ENCODE assay signal across 18 cellular contexts in genomic region chr19:36330226-36330625, GRCh38. TPM values are rescaled to one million over a fixed set of nuclear protein-coding genes. Genes with fewer than 3 reads are reported as not detected.
A peak's percentile ranks its signal among the peaks of the same experiment; 100 is the strongest.
DNase-seq lines count a peak whose midpoint lies in the region; ATAC-seq and TF ChIP-seq lines count a peak whose summit lies in the region.
"Had no signal": no experiment of that assay in that cellular context is flagged by ENCODE, and none has a peak within 500 bp of the region (broad histone marks: within the 10 kb centered on the region; RNA-seq: fewer than 3 reads in every experiment).

No MANE protein-coding gene starts in this region.

- H2BK12ac ChIP-seq in mesenchymal stem cell (ENCODE audit: low read length in 2 of 2) = no peak overlapping the region

- 91% methylated on average over 19 of the region's 19 CpGs for WGBS in mesenchymal stem cell

- H3K79me2 ChIP-seq in GM23338 (replicated peaks; ENCODE audit: insufficient read depth) = peaks cover 55% of the 10 kb centered on the region
- H3K79me2 ChIP-seq in PC-9 (ENCODE audit: low read depth) = peaks cover 25% of the 10 kb centered on the region

- H2BK120ac ChIP-seq in mesenchymal stem cell (ENCODE audit: low read depth, low read length) = no peak overlapping the region

- H3K4ac ChIP-seq in mesenchymal stem cell (ENCODE audit: low read depth in 1 of 2, low read length in 2 of 2) = no peak overlapping the region

- no peak overlapping the region for H4K91ac ChIP-seq in mesenchymal stem cell (ENCODE audit: low read length)

- H3K36me3 ChIP-seq in GM23338 (ENCODE audit: insufficient read depth) (peaks cover 16% of the 10 kb centered on the region), PC-9 (ENCODE audit: low read depth) (peaks cover 48% of the 10 kb centered on the region), mesenchymal stem cell (ENCODE audit: control insufficient read depth in 1 of 2, insufficient read depth in 2 of 2, low read depth in 1 of 2, low read length in 2 of 2) (peaks cover 17 to 37% of the 10 kb centered on the region in 2 experiments)

- BruUV-seq in PC-9 (replicated peaks; lab: Mats Ljungman, UMichigan) = no TSS peak

- H3K27ac Mint-ChIP-seq in GM23338 = peak overlapping the region; percentile 97
- H3K27ac Mint-ChIP-seq in glutamatergic neuron (ENCODE audit: unreplicated experiment) = peak overlapping the region; percentile 87
- H3K27ac Mint-ChIP-seq in osteocyte (ENCODE audit: unreplicated experiment) = no peak overlapping the region
- H3K27ac Mint-ChIP-seq: T-helper 17 cell had no signal

- H3K27ac ChIP-seq in GM23338 (ENCODE audit: low read depth) (peak overlapping the region; percentile 64; the same call in 1 of the 2 replicates), PC-9 (no peak overlapping the region), mesenchymal stem cell (ENCODE audit: low read length, poor library complexity, severe bottlenecking) (no peak overlapping the region)
- H3K27ac ChIP-seq: testis had no signal

- H3K4me3 ChIP-seq in GM23338 = peak overlapping the region; percentile 76
- H3K4me3 ChIP-seq in PC-9 = peak overlapping the region; percentile 69
- no peak overlapping the region for H3K4me3 ChIP-seq in mesenchymal stem cell (ENCODE audit: insufficient read depth in 1 of 2, low read depth in 1 of 2, low read length in 2 of 2)

- H3K9me3 ChIP-seq in PC-9 (ENCODE audit: insufficient read depth, low read depth) = peaks cover 14% of the 10 kb centered on the region; the same call in 1 of the 2 replicates
- H3K9me3 ChIP-seq in mesenchymal stem cell (ENCODE audit: control insufficient read depth, low read length) = peaks cover 19% of the 10 kb centered on the region
- H3K9me3 ChIP-seq: testis had no signal

- ATAC-seq in GM23338 (no peak), HG03280 (IDR thresholded peaks at IDR 0.05; ENCODE audit: unreplicated experiment) (no peak), GM19351 (IDR thresholded peaks at IDR 0.05; ENCODE audit: unreplicated experiment) (no peak), GM18867 (IDR thresholded peaks at IDR 0.05; ENCODE audit: unreplicated experiment) (no peak)
- ATAC-seq: naive thymus-derived CD8-positive, alpha-beta T cell; Panc1; T-helper 17 cell had no signal

- intact Hi-C loops in PC-9 (cut with micrococcal nuclease; ENCODE audit: unreplicated experiment) = no loop called here

- no peak overlapping the region for H3K14ac ChIP-seq in mesenchymal stem cell (ENCODE audit: low read length in 2 of 2)

- H3K23ac ChIP-seq in mesenchymal stem cell (ENCODE audit: low read length in 2 of 2) = no peak overlapping the region

- no peak overlapping the region for H3K9ac ChIP-seq in mesenchymal stem cell (ENCODE audit: low read length)

- H3K4me2 ChIP-seq in GM23338 = peak overlapping the region; percentile 90
- H3K4me2 ChIP-seq in PC-9 = peak overlapping the region; percentile 86
- H3K4me2 ChIP-seq in mesenchymal stem cell (ENCODE audit: low read length, poor library complexity, severe bottlenecking) = no peak overlapping the region

- H3K79me1 ChIP-seq in mesenchymal stem cell (replicated peaks; ENCODE audit: low read length, poor library complexity, severe bottlenecking) = peaks cover 19% of the 10 kb centered on the region

- H3K4me1 ChIP-seq in GM23338 (ENCODE audit: insufficient read depth) (0 out of 2 replicates have a peak, but pooled peaks cover 13% of the 10 kb centered on the region), PC-9 (replicated peaks; ENCODE audit: insufficient read depth) (0 out of 2 replicates have a peak, but pooled peaks cover 6% of the 10 kb centered on the region), mesenchymal stem cell (ENCODE audit: control insufficient read depth, insufficient read depth, low read depth, low read length) (peaks cover 6% of the 10 kb centered on the region)
- H3K4me1 ChIP-seq: testis had no signal

- H3F3A ChIP-seq in GM23338 (replicated peaks; ENCODE audit: low read depth) (no peaks in the 10 kb centered on the region), PC-9 (ENCODE audit: insufficient read depth, low read depth) (no peaks in the 10 kb centered on the region; the same call in 1 of the 2 replicates)

- CTCF ChIA-PET in PC-9 (lab: Charles Lee) = no interaction called here

- DNase-seq in GM23338 (ENCODE audit: low spot score) = no peak
- no peak for DNase-seq in PC-9
- DNase-seq in glutamatergic neuron = no peak
- no peak for DNase-seq in osteocyte (ENCODE audit: extremely low spot score, unreplicated experiment)
- no peak for DNase-seq in mesenchymal stem cell
- DNase-seq: activated CD4-positive, alpha-beta T cell treated with anti-CD3 and anti-CD28 coated beads, Interleukin-2, amount 50 U/mL, for 48 hours; activated naive CD4-positive, alpha-beta T cell; CD4-positive, alpha-beta memory T cell; naive thymus-derived CD8-positive, alpha-beta T cell; NCI-H1092 treated with DMSO at 0.1 percent for 48 hours; NCI-H345; spleen; T-helper 17 cell; testis had no signal

- H2BK15ac ChIP-seq in mesenchymal stem cell (ENCODE audit: low read depth, poor library complexity, severe bottlenecking) = no peak overlapping the region

- H3K9me2 ChIP-seq in GM23338 (ENCODE audit: insufficient read depth) (no peaks in the 10 kb centered on the region), PC-9 (ENCODE audit: insufficient read depth) (no peaks in the 10 kb centered on the region)

- H3K27me3 Mint-ChIP-seq in GM23338 (ENCODE audit: insufficient read depth, low read depth, poor library complexity) (peaks cover 7% of the 10 kb centered on the region), glutamatergic neuron (ENCODE audit: unreplicated experiment) (peaks cover 13% of the 10 kb centered on the region), osteocyte (ENCODE audit: unreplicated experiment) (no peaks in the 10 kb centered on the region)
- H3K27me3 Mint-ChIP-seq: CD4-positive, alpha-beta memory T cell; naive thymus-derived CD8-positive, alpha-beta T cell; T-helper 17 cell had no signal

- TF ChIP-seq CTCF in GM23338 (conservative IDR thresholded peaks at IDR 0.05; ENCODE audit: low read depth in 2 of 2) (no peak), PC-9 (conservative IDR thresholded peaks at IDR 0.05) (no peak), glutamatergic neuron (IDR thresholded peaks at IDR 0.05; ENCODE audit: partially characterized antibody, unreplicated experiment) (no peak), osteocyte (IDR thresholded peaks at IDR 0.05) (no peak)

- H3K4me3 Mint-ChIP-seq in GM23338 (peak overlapping the region; percentile 97), glutamatergic neuron (ENCODE audit: unreplicated experiment) (peak overlapping the region; percentile 94), osteocyte (ENCODE audit: unreplicated experiment) (peak overlapping the region; percentile 81)

- H3K27me3 ChIP-seq in GM23338 (ENCODE audit: insufficient read depth) = no peaks in the 10 kb centered on the region
- no peaks in the 10 kb centered on the region for H3K27me3 ChIP-seq in PC-9 (ENCODE audit: insufficient read depth, low read depth)
- no peaks in the 10 kb centered on the region for H3K27me3 ChIP-seq in mesenchymal stem cell (ENCODE audit: control insufficient read depth in 1 of 2, insufficient read depth in 1 of 2, low read length in 2 of 2)
- H3K27me3 ChIP-seq: spleen, testis had no signal

- H2AK5ac ChIP-seq in mesenchymal stem cell (ENCODE audit: low read length, severe bottlenecking) = no peak overlapping the region

- H3K4me1 Mint-ChIP-seq in GM23338 = peaks cover 17% of the 10 kb centered on the region
- no peaks in the 10 kb centered on the region for H3K4me1 Mint-ChIP-seq in glutamatergic neuron (ENCODE audit: low read depth, unreplicated experiment)
- peaks cover 19% of the 10 kb centered on the region for H3K4me1 Mint-ChIP-seq in osteocyte (ENCODE audit: unreplicated experiment)
- H3K4me1 Mint-ChIP-seq: T-helper 17 cell had no signal

- H2BK5ac ChIP-seq in mesenchymal stem cell (ENCODE audit: low read depth, low read length, poor library complexity, severe bottlenecking) = no peak overlapping the region

- peaks cover 35% of the 10 kb centered on the region for H3K9me3 Mint-ChIP-seq in GM23338
- peaks cover 4% of the 10 kb centered on the region for H3K9me3 Mint-ChIP-seq in glutamatergic neuron (ENCODE audit: unreplicated experiment)
- H3K9me3 Mint-ChIP-seq in osteocyte (ENCODE audit: unreplicated experiment) = peaks cover 16% of the 10 kb centered on the region

- H2AFZ ChIP-seq in GM23338 = no peak overlapping the region
- no peak overlapping the region for H2AFZ ChIP-seq in PC-9
- H2AFZ ChIP-seq in mesenchymal stem cell (ENCODE audit: low read depth, low read length) = no peak overlapping the region

- no peak overlapping the region for H3K18ac ChIP-seq in mesenchymal stem cell (ENCODE audit: low read depth in 1 of 2, low read length in 2 of 2)

- POLR2A ChIA-PET in PC-9 (lab: Charles Lee; ENCODE audit: unreplicated experiment) = no interaction called here

- H4K20me1 ChIP-seq in GM23338 (replicated peaks; ENCODE audit: insufficient read depth) = peaks cover 6% of the 10 kb centered on the region; the same call in 1 of the 2 replicates
- H4K20me1 ChIP-seq in PC-9 (ENCODE audit: insufficient read depth) = no peaks in the 10 kb centered on the region

- H3K36me3 Mint-ChIP-seq in GM23338 (ENCODE audit: low read depth) (peaks cover 65% of the 10 kb centered on the region), glutamatergic neuron (ENCODE audit: unreplicated experiment) (peaks cover 13% of the 10 kb centered on the region), osteocyte (ENCODE audit: unreplicated experiment) (peaks cover 48% of the 10 kb centered on the region)

- no peak overlapping the region for H4K8ac ChIP-seq in mesenchymal stem cell (ENCODE audit: low read length)

TF ChIP-seq in GM23338, 12 proteins besides CTCF, POLR2A, EP300 and RAD21 (continues in another document):
- no peak for TF ChIP-seq STAT1 (IDR thresholded peaks at IDR 0.05; ENCODE audit: unreplicated experiment)

RNA-seq across cellular contexts. Expression of gene ZFP14, which starts 48.8 kb away (rescaled TPM):
- 9.5 and 10.4 TPM in 2 replicates for total RNA-seq in GM23338 (2014; rRNA removed; shearing (Covaris generic))
- 8.6 and 9.0 TPM in 2 replicates for polyA plus RNA-seq in GM23338 (2016; fragmentation: Nextera tagmentation; extraction: Ambion mirVana)
- total RNA-seq in PC-9 (2021) = 5.9 and 6.7 TPM in 2 replicates
- total RNA-seq in glutamatergic neuron (ENCODE audit: unreplicated experiment) = 14.3 TPM
- total RNA-seq in osteocyte = 6.0 and 6.6 TPM in 2 replicates
- 1.5 TPM for polyA plus RNA-seq in mesenchymal stem cell (2013, experiment 1 of 2)
- polyA plus RNA-seq in mesenchymal stem cell (2013, experiment 2 of 2) = 1.7 TPM

Comparison
In these comparisons a context has a peak if more than half of its experiments do, and no peak if none do; other contexts are left out.
1. H3K4me3 ChIP-seq: peak in GM23338 (single experiment) and PC-9 (single experiment); none in mesenchymal stem cell (0 of 2).
2. Peak in every context shown above with its lines, with median percentiles within 50 percentile points of each other: H3K4me3 Mint-ChIP-seq.